ENCODE assay signal across 2 cellular contexts in the genomic region with DNA sequence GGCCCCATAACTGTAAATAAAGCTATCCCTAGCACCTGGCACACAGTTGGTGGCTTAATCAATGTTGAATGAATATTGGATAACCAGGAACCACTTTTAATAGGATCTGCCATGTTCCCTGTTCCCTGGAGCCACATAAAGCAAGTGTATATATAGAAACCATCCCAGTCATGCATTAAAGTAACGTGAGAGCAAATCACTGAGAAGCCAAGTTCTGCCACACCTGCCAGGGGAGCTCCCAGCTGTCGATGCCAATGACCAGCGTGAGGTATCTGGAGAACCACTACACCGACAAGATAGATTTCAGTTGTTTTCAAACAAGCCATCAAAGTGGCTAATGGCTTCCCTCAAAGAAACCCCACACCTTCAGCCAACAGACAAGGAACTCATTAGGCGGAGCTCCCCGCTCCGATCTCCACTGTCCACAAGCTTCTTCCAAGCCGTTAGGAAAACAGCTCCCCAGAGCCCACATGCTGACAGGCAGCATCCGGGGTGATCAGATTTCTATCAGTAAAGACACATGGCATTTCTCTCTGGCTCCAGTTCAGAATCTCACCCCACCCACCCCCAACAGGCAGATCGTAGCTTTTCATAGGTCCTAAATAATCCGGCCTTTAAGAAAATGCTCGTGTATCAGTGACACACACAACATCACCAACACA.
TF ChIP-seq lines count a peak whose summit lies in the region.

No MANE protein-coding gene starts in this region.

TF ChIP-seq in HCT116, 20 proteins besides CTCF, POLR2A, EP300 and RAD21 (continued from another document):
- no peak for TF ChIP-seq REST (IDR thresholded peaks at IDR 0.05; ENCODE audit: low read depth)
- TF ChIP-seq FOSL1 (IDR thresholded peaks at IDR 0.05; ENCODE audit: low read depth): no peak
- TF ChIP-seq ZFX (IDR thresholded peaks at IDR 0.05): no peak
- no peak for TF ChIP-seq CEBPB (IDR thresholded peaks at IDR 0.05; ENCODE audit: low read depth)
- no peak for TF ChIP-seq ZBTB33 (IDR thresholded peaks at IDR 0.05; ENCODE audit: extremely low read depth, insufficient replicate concordance, low read length)
- TF ChIP-seq CBX3 (IDR thresholded peaks at IDR 0.05; ENCODE audit: low read depth): no peak
- TF ChIP-seq SP1 (IDR thresholded peaks at IDR 0.05; ENCODE audit: low read depth): no peak
- TF ChIP-seq POLR2AphosphoS5 (IDR thresholded peaks at IDR 0.05; ENCODE audit: low read depth, low read length): no peak
- no peak for TF ChIP-seq ELF1 (IDR thresholded peaks at IDR 0.05; ENCODE audit: borderline replicate concordance, low read depth)
- no peak for TF ChIP-seq EGR1 (IDR thresholded peaks at IDR 0.05; ENCODE audit: low read depth)
- no peak for TF ChIP-seq SIN3A (IDR thresholded peaks at IDR 0.05; ENCODE audit: low read depth)
- TF ChIP-seq ZNF274 (IDR thresholded peaks at IDR 0.05; ENCODE audit: low read depth, low read length): no peak
- no peak for TF ChIP-seq EZH2 (IDR thresholded peaks at IDR 0.05)
- no peak for TF ChIP-seq JUND (IDR thresholded peaks at IDR 0.05)
- no peak for TF ChIP-seq MAX (IDR thresholded peaks at IDR 0.05)
- no peak for TF ChIP-seq EZH2phosphoT487 (IDR thresholded peaks at IDR 0.05; ENCODE audit: borderline replicate concordance)
TF ChIP-seq in HCT116: peak in this region for 0.

TF ChIP-seq in HEK293T, 16 proteins besides CTCF, POLR2A, EP300 and RAD21 (continued from another document):
- TF ChIP-seq PKNOX1 (IDR thresholded peaks at IDR 0.05): no peak
- TF ChIP-seq FOXK2 (IDR thresholded peaks at IDR 0.05): no peak
- TF ChIP-seq HDGF (IDR thresholded peaks at IDR 0.05; ENCODE audit: borderline replicate concordance): no peak
- TF ChIP-seq FOXA1 (IDR thresholded peaks at IDR 0.05): no peak
